Comparison of ENCODE assay signal across 12 cellular contexts in the genomic region with DNA sequence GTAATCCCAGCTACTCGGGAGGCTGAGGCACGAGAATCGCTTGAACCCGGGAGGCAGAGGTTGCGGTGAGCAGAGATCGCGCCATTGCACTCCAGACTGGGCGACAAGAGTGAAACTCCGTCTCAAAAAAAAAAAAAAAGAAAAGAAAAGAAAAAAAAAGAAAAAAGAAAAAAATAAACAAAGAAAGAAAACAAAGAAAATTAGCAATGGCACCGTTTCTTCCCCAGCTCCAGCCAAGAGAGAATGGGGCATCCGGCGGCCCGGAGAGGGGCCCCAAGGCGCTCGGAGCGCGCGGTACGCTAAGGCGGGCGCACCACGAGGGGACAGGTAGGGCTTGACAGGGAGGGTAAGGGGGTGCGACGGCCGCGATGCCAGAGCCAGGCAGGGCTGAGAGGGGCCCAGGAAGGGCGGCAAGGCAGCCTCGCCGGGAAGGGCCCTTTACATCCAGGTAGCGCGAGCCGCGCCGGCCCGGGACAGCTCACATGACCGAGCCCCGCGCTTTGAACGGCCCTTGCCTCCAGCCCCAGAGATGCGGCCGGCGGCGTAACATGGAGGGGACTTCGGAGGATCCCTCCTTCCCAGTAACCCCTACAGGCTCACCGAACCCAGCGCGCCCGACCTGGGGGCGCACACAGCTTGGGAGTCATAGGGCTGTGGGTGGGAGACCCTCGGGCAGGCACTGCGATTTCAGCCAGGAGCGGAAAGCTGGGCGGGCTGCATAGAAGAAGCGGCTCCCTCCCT. TPM values are rescaled to one million over a fixed set of nuclear protein-coding genes. Genes with fewer than 3 reads are reported as not detected.
DNase-seq lines count a peak whose midpoint lies in the region; ATAC-seq and TF ChIP-seq lines count a peak whose summit lies in the region.
"Had no signal": no experiment of that assay in that cellular context is flagged by ENCODE, and none has a peak within 500 bp of the region (broad histone marks: within the 10 kb centered on the region; RNA-seq: fewer than 3 reads in every experiment).

No MANE protein-coding gene starts in this region.

- no peaks in the 10 kb centered on the region for H3K79me2 ChIP-seq in mesendoderm (ENCODE audit: control insufficient read depth, insufficient read depth, low read length)

- no CpG with 5 or more reads among the region's 54 CpGs for WGBS in mesendoderm (ENCODE audit: extremely low coverage, insufficient coverage, low lambda C conversion rate)

- ATAC-seq in GM18873 (IDR thresholded peaks at IDR 0.05; ENCODE audit: low FRiP score, unreplicated experiment): no peak
- ATAC-seq in GM18870 (IDR thresholded peaks at IDR 0.05; ENCODE audit: unreplicated experiment): no peak

- H4K8ac ChIP-seq in mesendoderm (ENCODE audit: low read depth, low read length): no peak overlapping the region

- no peak overlapping the region for H2BK15ac ChIP-seq in mesendoderm (replicated peaks; ENCODE audit: low read depth)

- H2BK5ac ChIP-seq in mesendoderm (ENCODE audit: low read length): no peak overlapping the region

- H3K23ac ChIP-seq in mesendoderm (ENCODE audit: low read length): peak overlapping the region; percentile 48

- peaks cover 22% of the 10 kb centered on the region for H3K27me3 Mint-ChIP-seq in type B pancreatic cell

- DNase-seq in DMS79 treated with DMSO at 0.1 percent for 48 hours (lab: John Stamatoyannopoulos, UW) (peak; percentile 60), DMS79 (lab: John Stamatoyannopoulos, UW) (no peak), ecto neural progenitor cell (ENCODE audit: low spot score) (peak; percentile 65), mesendoderm (peak; percentile 53), type B pancreatic cell (ENCODE audit: extremely low spot score, unreplicated experiment) (no peak), AG08396 (ENCODE audit: low spot score) (no peak)
- DNase-seq: activated naive CD4-positive, alpha-beta T cell treated with anti-CD3 and anti-CD28 coated beads for 36 hours; hippocampal formation had no signal

- no peak overlapping the region for H4K5ac ChIP-seq in mesendoderm (ENCODE audit: low read length)

- peak overlapping the region; percentile 83 for H3K27ac Mint-ChIP-seq in type B pancreatic cell
- H3K27ac Mint-ChIP-seq: activated naive CD4-positive, alpha-beta T cell treated with anti-CD3 and anti-CD28 coated beads for 36 hours had no signal

- H3K4ac ChIP-seq in mesendoderm (ENCODE audit: low read depth, low read length): no peak overlapping the region

- peaks cover 19% of the 10 kb centered on the region for H3K27me3 ChIP-seq in mesendoderm (ENCODE audit: insufficient read depth, low read length, poor library complexity)

- H3K27ac ChIP-seq in mesendoderm (ENCODE audit: low read depth, low read length): no peak overlapping the region
- H3K27ac ChIP-seq: SJSA1 had no signal

- no peaks in the 10 kb centered on the region for H3K36me3 Mint-ChIP-seq in type B pancreatic cell

- H3K18ac ChIP-seq in mesendoderm (ENCODE audit: low read length): no peak overlapping the region

- TF ChIP-seq CTCF in type B pancreatic cell (conservative IDR thresholded peaks at IDR 0.05): no peak

- H3K4me2 ChIP-seq in mesendoderm (ENCODE audit: low read length): peak overlapping the region; percentile 83

- H3K4me3 Mint-ChIP-seq in type B pancreatic cell: peak overlapping the region; percentile 89
- H3K4me3 Mint-ChIP-seq: activated naive CD4-positive, alpha-beta T cell treated with anti-CD3 and anti-CD28 coated beads for 36 hours had no signal

- H3K79me1 ChIP-seq in mesendoderm (ENCODE audit: low read length): no peaks in the 10 kb centered on the region

- H3K9ac ChIP-seq in mesendoderm (ENCODE audit: low read length): peak overlapping the region; percentile 60

- peaks cover 52% of the 10 kb centered on the region for H3K4me1 Mint-ChIP-seq in type B pancreatic cell (ENCODE audit: unreplicated experiment)

- no peak overlapping the region for H2BK120ac ChIP-seq in mesendoderm (ENCODE audit: low read depth, low read length)

- peaks cover 7% of the 10 kb centered on the region for H3K4me1 ChIP-seq in mesendoderm (ENCODE audit: control insufficient read depth, low read depth, low read length)

- peak overlapping the region; percentile 37 for H3K4me3 ChIP-seq in mesendoderm (ENCODE audit: low read length)
- H3K4me3 ChIP-seq: SJSA1 had no signal

- H2AK5ac ChIP-seq in mesendoderm (ENCODE audit: low read length): no peak overlapping the region

- no peaks in the 10 kb centered on the region for H3K36me3 ChIP-seq in mesendoderm (ENCODE audit: control insufficient read depth, insufficient read depth, low read length)
- H3K36me3 ChIP-seq: SJSA1 had no signal

- no peaks in the 10 kb centered on the region for H3K9me3 Mint-ChIP-seq in type B pancreatic cell
- H3K9me3 Mint-ChIP-seq: activated naive CD4-positive, alpha-beta T cell treated with anti-CD3 and anti-CD28 coated beads for 36 hours had no signal

- peak overlapping the region; percentile 77 for H3K56ac ChIP-seq in mesendoderm (ENCODE audit: low read length)

RNA-seq across cellular contexts. Expression of gene BMP7, which starts 1.4 kb away (rescaled TPM):
- 6.6 TPM for polyA plus RNA-seq in mesendoderm (2013, experiment 1 of 2)
- 6.4 TPM for polyA plus RNA-seq in mesendoderm (2013, experiment 2 of 2)
- 115 and 287 TPM in 2 replicates for total RNA-seq in type B pancreatic cell (ENCODE audit: low replicate concordance)
- total RNA-seq: activated naive CD4-positive, alpha-beta T cell treated with anti-CD3 and anti-CD28 coated beads for 36 hours; dermis microvascular lymphatic vessel endothelial cell; SJSA1 had no signal

Comparison
In these comparisons a context has a peak if more than half of its experiments do, and no peak if none do; other contexts are left out.
1. DNase-seq: peak in DMS79 treated with DMSO at 0.1 percent for 48 hours (single experiment), ecto neural progenitor cell (single experiment) and mesendoderm (single experiment); none in DMS79 (single experiment), type B pancreatic cell (single experiment) and AG08396 (single experiment).